32 cellular contexts compared by ENCODE assay signal in the genomic region with DNA sequence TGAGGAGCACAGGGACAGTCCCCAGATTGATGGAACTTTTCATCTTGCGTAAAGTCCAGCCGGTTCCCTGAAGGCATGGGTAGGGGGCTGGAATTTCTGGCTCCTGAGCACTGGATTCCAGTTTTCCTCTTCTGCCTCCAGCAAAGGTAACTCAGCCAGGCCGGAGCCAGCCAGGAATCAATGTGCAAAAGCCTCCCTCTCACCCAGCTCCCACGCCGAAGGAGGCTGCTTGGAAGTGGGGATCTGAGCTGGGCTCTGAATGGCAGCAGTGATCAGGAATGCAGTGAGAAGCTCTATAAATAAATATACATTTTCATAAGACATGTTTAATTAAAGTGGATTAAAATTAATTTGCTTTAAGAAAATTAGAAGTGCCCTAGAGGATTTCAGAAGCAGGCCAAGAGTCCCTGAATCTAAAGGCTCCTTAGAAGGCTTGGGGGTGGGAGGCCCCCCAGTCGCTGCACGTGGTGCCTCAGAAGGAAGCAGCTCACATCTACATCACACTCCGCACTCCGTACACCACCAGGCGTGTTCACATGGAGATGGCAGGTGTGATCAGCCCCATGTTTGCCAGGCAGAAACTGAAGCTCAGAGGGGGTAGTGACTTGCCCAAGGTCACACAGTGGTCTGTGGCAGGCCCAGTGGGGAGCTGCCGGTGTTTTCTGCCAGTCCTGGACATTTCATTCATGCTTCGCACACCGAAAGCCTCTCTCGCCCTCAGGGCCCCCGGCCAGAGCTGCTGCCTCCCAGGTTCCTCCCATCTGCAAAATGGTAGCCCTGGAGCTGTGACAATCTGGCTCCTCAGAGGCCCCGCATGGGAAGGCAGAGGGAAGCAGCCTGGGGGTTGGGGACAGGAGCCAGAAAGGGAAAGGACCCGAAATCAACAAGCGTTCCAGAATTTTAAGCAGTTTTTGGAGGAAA.
"Had no signal": no experiment of that assay in that cellular context is flagged by ENCODE, and none has a peak within 500 bp of the region (broad histone marks: within the 10 kb centered on the region; RNA-seq: fewer than 3 reads in every experiment).

No MANE protein-coding gene starts in this region.

- H3K36me3 ChIP-seq: ascending aorta, breast epithelium, MG63, Peyer's patch had no signal

- H3K4me1 ChIP-seq: ascending aorta, breast epithelium, Peyer's patch had no signal

- H3K9me3 ChIP-seq: MG63 had no signal

- DNase-seq: activated B cell treated with CpG ODN at 0.5 μM for 24 hours; activated CD4-positive, alpha-beta memory T cell treated with anti-CD3 and anti-CD28 coated beads, Interleukin-2, amount 10 ng/mL, durations not matched to agents 7 days and 5 days; activated CD4-positive, alpha-beta T cell treated with anti-CD3 and anti-CD28 coated beads for 48 hours; activated CD4-positive, CD25-positive, alpha-beta regulatory T cell treated with anti-CD3 and anti-CD28 coated beads, Interleukin-2, amount 50 U/mL, for 72 hours; activated CD8-positive, alpha-beta memory T cell treated with anti-CD3 and anti-CD28 coated beads for 24 hours; activated CD8-positive, alpha-beta memory T cell treated with anti-CD3 and anti-CD28 coated beads, Interleukin-2, amount 10 ng/mL, durations not matched to agents 7 days and 5 days; activated CD8-positive, alpha-beta memory T cell treated with anti-CD3 and anti-CD28 coated beads, Interleukin-2, amount 50 U/mL, for 48 hours; activated effector memory CD4-positive, alpha-beta T cell treated with Interleukin-2 at 50 U/mL for 16 hours; activated naive CD4-positive, alpha-beta T cell treated with anti-CD3 and anti-CD28 coated beads, Interleukin-2, amount 50 U/mL, for 16 hours; activated naive CD8-positive, alpha-beta T cell treated with anti-CD3 and anti-CD28 coated beads for 36 hours; activated T-cell treated with anti-CD3 and anti-CD28 coated beads, Interleukin-2, amount 50 U/mL, for 48 hours; amniotic stem cell; Kasumi-1; MG63; NCI-H1048; NCI-H1105 treated with DMSO at 0.1 percent for 48 hours; NCI-H1436 treated with DMSO at 0.1 percent for 48 hours; NCI-H1694 treated with DMSO at 0.1 percent for 48 hours; NCI-H2029; NCI-H345; NCI-H524 treated with DMSO at 0.1 percent for 48 hours; PC-3; Peyer's patch; RPMI8226; SIG-M5; SW 1271; T-helper 1 cell; T-helper 2 cell; T-helper 9 cell had no signal

- ATAC-seq: activated CD8-positive, alpha-beta memory T cell treated with anti-CD3 and anti-CD28 coated beads, Interleukin-2, amount 10 ng/mL, durations not matched to agents 7 days and 5 days; PC-3 had no signal

- H3K4me3 ChIP-seq: ascending aorta, breast epithelium, MG63, Peyer's patch had no signal

- H3K27ac ChIP-seq: ascending aorta, breast epithelium, Peyer's patch, VCaP had no signal

- H3K27me3 ChIP-seq: ascending aorta, MG63, Peyer's patch had no signal
